In the genomic region with DNA sequence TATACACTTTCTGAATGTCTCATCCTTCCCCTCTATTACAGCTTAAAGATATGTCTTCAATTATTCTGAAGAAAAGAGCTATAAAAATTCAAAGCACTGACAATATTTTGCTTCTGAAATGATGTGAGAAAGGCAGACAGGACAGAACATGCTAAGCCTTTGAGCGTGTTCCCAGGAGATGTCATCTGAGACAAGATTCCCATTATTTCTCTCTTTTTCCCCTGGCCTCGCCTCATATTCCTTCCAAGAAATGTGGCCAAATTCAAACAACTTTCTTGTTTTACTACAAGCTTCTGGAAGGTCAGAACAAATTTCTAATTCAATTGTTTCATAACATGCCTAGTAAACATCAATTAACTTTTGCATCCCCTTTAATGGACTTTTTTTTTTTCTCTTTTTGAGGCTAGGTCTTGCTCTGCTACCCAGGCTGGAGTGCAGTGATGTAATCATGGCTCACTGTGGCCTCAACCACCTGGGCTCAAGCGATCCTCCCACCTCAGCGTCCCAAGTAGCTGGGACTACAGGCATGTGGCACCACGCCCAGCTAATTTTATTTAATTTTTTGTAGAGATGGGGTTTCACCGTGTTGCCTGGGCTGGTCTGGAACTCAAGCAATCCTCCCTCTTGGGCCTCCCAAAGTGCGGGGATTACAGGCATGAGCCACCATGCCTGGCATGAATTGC, we compare ENCODE assay signal across 22 cellular contexts.
"Had no signal": no experiment of that assay in that cellular context is flagged by ENCODE, and none has a peak within 500 bp of the region (broad histone marks: within the 10 kb centered on the region; RNA-seq: fewer than 3 reads in every experiment).

No MANE protein-coding gene starts in this region.

- H3K27ac ChIP-seq: pancreas, psoas muscle, uterus, VCaP had no signal

- DNase-seq: activated CD4-positive, alpha-beta T cell treated with anti-CD3 and anti-CD28 coated beads for 4 hours; activated CD4-positive, alpha-beta T cell treated with anti-CD3 and anti-CD28 coated beads, Interleukin-2, amount 50 U/mL, for 4 hours; activated effector memory CD4-positive, alpha-beta T cell treated with Interleukin-2 at 50 U/mL for 16 hours; activated naive CD4-positive, alpha-beta T cell treated with Interleukin-2 at 50 U/mL for 16 hours; anterior cingulate cortex; central memory CD4-positive, alpha-beta T cell; foreskin melanocyte; left cardiac atrium; naive B cell; nucleus accumbens; pancreas; psoas muscle; stimulated activated CD4-positive, alpha-beta T cell treated with anti-CD3 and anti-CD28 coated beads, Interleukin-1b, Interleukin-23, amount 100 ng/mL, for 48 hours; stimulated activated CD4-positive, alpha-beta T cell treated with anti-CD3 and anti-CD28 coated beads, Interleukin-4, amount 100 ng/mL, for 4 hours; stimulated activated CD8-positive, alpha-beta memory T cell treated with anti-CD3 and anti-CD28 coated beads, Interleukin-4, amount 100 ng/mL, for 48 hours; stimulated activated naive CD8-positive, alpha-beta T cell treated with anti-CD3 and anti-CD28 coated beads, Interleukin-15, amount 100 ng/mL, for 72 hours; substantia nigra; uterus had no signal

- ATAC-seq: left cardiac atrium; pancreas; psoas muscle; stimulated activated memory B cell treated with anti-CD40 and anti-IgM and Interleukin-4, amounts not matched to agents 10 μg/mL and 1 μg/mL and 100 μg/mL, for 72 hours; stimulated activated naive CD8-positive, alpha-beta T cell treated with anti-CD3 and anti-CD28 coated beads, Interleukin-15, amount 100 ng/mL, for 72 hours had no signal

- H3K27me3 ChIP-seq: esophagus muscularis mucosa, pancreas, uterus had no signal

- H3K36me3 ChIP-seq: pancreas, uterus had no signal

- H3K9me3 ChIP-seq: esophagus muscularis mucosa, pancreas, psoas muscle, uterus had no signal

- H3K4me2 ChIP-seq: smooth muscle cell had no signal

- H3K4me1 ChIP-seq: pancreas, psoas muscle, uterus had no signal

- H3K4me3 ChIP-seq: esophagus muscularis mucosa, pancreas, psoas muscle, smooth muscle cell, uterus had no signal
